Comparison of ENCODE assay signal across 21 cellular contexts in the genomic region with DNA sequence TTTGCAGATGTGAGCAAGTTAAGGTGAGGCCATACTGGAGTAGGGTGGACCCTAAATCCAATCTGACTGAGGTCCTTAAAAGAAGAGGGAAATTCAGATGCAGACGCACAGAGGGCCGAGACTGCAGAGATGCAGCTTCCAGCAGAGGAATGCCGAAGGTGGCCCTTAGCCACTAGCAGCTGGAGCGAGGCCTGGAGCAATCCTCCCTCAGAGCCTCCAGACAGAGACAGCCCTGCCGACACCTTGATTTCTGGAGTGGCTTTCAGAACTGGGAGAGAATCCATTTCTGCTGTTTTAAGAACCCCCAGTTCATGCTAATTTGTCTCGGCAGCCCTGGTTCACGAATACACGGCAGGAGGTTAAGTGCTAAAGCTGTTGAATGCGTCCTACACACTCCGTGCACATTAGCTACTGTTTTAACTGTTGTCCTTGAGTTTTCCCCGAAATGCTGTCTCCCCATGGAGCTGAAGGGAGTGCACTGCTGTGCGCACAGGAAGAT.
"Had no signal": no experiment of that assay in that cellular context is flagged by ENCODE, and none has a peak within 500 bp of the region (broad histone marks: within the 10 kb centered on the region; RNA-seq: fewer than 3 reads in every experiment).

No MANE protein-coding gene starts in this region.

- DNase-seq: effector CD8-positive, alpha-beta T cell; foreskin melanocyte; hypothalamus; left cardiac atrium; mesenchymal stem cell; midbrain; naive thymus-derived CD8-positive, alpha-beta T cell; nephron progenitor cell; small intestine; stimulated activated CD4-positive, alpha-beta T cell treated with anti-CD3 and anti-CD28 coated beads, Interleukin-15, amount 100 ng/mL, for 24 hours; stimulated activated CD4-positive, alpha-beta T cell treated with anti-CD3 and anti-CD28 coated beads, Interleukin-2, amount 100 ng/mL, for 48 hours; stimulated activated naive B cell treated with anti-CD40 and anti-IgM and Interleukin-4, amounts not matched to agents 10 μg/mL and 1 μg/mL and 100 μg/mL, for 72 hours; stomach; thyroid gland had no signal

- ATAC-seq: left cardiac atrium; left lung; naive thymus-derived CD8-positive, alpha-beta T cell; pancreas; right lobe of liver; stimulated activated naive B cell treated with anti-CD40 and anti-IgM and Interleukin-4, amounts not matched to agents 10 μg/mL and 1 μg/mL and 100 μg/mL, for 72 hours had no signal

- H3K4me3 Mint-ChIP-seq: naive thymus-derived CD8-positive, alpha-beta T cell; stimulated activated naive B cell treated with anti-CD40 and anti-IgM and Interleukin-4, amounts not matched to agents 10 μg/mL and 1 μg/mL and 100 μg/mL, for 72 hours; type B pancreatic cell had no signal

- H3K9me3 ChIP-seq: esophagus muscularis mucosa, left lung, pancreas, right lobe of liver, stomach, thyroid gland had no signal

- H3K27ac ChIP-seq: left lung, pancreas, right lobe of liver, stomach, thyroid gland had no signal

- H3K4me1 ChIP-seq: pancreas, right lobe of liver had no signal

- H3K4me1 Mint-ChIP-seq: stimulated activated naive B cell treated with anti-CD40 and anti-IgM and Interleukin-4, amounts not matched to agents 10 μg/mL and 1 μg/mL and 100 μg/mL, for 72 hours had no signal

- H3K36me3 ChIP-seq: esophagus muscularis mucosa, left lung, pancreas, right lobe of liver, stomach, thyroid gland had no signal

- H3K4me3 ChIP-seq: dorsolateral prefrontal cortex, esophagus muscularis mucosa, left lung, pancreas, right lobe of liver, stomach, thyroid gland had no signal

- H3K36me3 Mint-ChIP-seq: naive thymus-derived CD8-positive, alpha-beta T cell; type B pancreatic cell had no signal

- H3K27me3 ChIP-seq: esophagus muscularis mucosa, right lobe of liver, thyroid gland had no signal

- H3K9me3 Mint-ChIP-seq: naive thymus-derived CD8-positive, alpha-beta T cell; type B pancreatic cell had no signal

- H3K27ac Mint-ChIP-seq: nephron progenitor cell; progenitor cell of endocrine pancreas; stimulated activated naive B cell treated with anti-CD40 and anti-IgM and Interleukin-4, amounts not matched to agents 10 μg/mL and 1 μg/mL and 100 μg/mL, for 72 hours; type B pancreatic cell had no signal
